ENCODE assay signal across 8 cellular contexts in genomic region chr19:55259540-55260210, GRCh38. TPM values are rescaled to one million over a fixed set of nuclear protein-coding genes. Genes with fewer than 3 reads are reported as not detected.
DNase-seq lines count a peak whose midpoint lies in the region; ATAC-seq, FAIRE-seq and TF ChIP-seq lines count a peak whose summit lies in the region.

No MANE protein-coding gene starts in this region.

- WGBS in pancreas, 2 donors = 45 to 46% methylated on average over 29 of the region's 29 CpGs

- TF ChIP-seq CTCF in GM12865 (IDR thresholded peaks at IDR 0.05; ENCODE audit: insufficient read depth, low read depth, low read length, missing control alignments) (no peak), pancreas (IDR thresholded peaks at IDR 0.05) (no peak)

- ATAC-seq in pancreas = no peak
- ATAC-seq in HG02588 (IDR thresholded peaks at IDR 0.05; ENCODE audit: unreplicated experiment) = no peak
- no peak for ATAC-seq in HG03571 (IDR thresholded peaks at IDR 0.05; ENCODE audit: unreplicated experiment)

- H3K27me3 ChIP-seq in pancreas = no peaks in the 10 kb centered on the region

- peak overlapping the region; percentile 52 for H3K4me3 ChIP-seq in GM12865 (ENCODE audit: low read depth, low read length)
- H3K4me3 ChIP-seq in pancreas = peak overlapping the region in 3 of 4 donors; percentile 13 to 99 (median 90)

- peaks cover 7 to 25% (median 8%) of the 10 kb centered on the region in 3 donors for H3K4me1 ChIP-seq in pancreas

- DNase-seq in GM12865 (ENCODE audit: low read depth) (no peak), epithelial cell of prostate (ENCODE audit: low read depth, low spot score) (no peak), pancreas (peak in 4 of 6 donors; percentile 33 to 57 (median 41)), NCI-H2196 treated with DMSO at 0.1 percent for 48 hours (lab: John Stamatoyannopoulos, UW; ENCODE audit: unreplicated experiment) (no peak), foreskin melanocyte (no peak)

- intact Hi-C loops in pancreas (cut with DNase I) = no loop called here

- FAIRE-seq in pancreas (lab: Jason Lieb, UNC) = no peak

- H3K36me3 ChIP-seq in pancreas = no peaks in the 10 kb centered on the region

- peak; percentile 67; the same call in 1 of the 2 replicates for TF ChIP-seq POLR2A in Raji (IDR thresholded peaks at IDR 0.05; ENCODE audit: insufficient read depth, low read depth, low read length)

- no peaks in the 10 kb centered on the region for H3K9me3 ChIP-seq in pancreas

- H3K27ac ChIP-seq in epithelial cell of prostate = peak overlapping the region; percentile 93
- peak overlapping the region; percentile 53 to 90 (median 74) for H3K27ac ChIP-seq in pancreas

RNA-seq across cellular contexts. Expression of gene PPP6R1, which starts 0.9 kb away (rescaled TPM):
- total RNA-seq in pancreas = 10 to 100 TPM; 15.3 to 31.4 (median 18.9) TPM
- polyA plus RNA-seq in pancreas = 10 to 100 TPM; 27.0 to 33.1 TPM

RNA-seq across cellular contexts. Expression of gene HSPBP1, which starts 20.2 kb away (rescaled TPM):
- 10 to 100 TPM in 4 of 6 donors, 1 to 10 TPM in 2; 7.0 to 16.6 (median 12.3) TPM for total RNA-seq in pancreas
- 10 to 100 TPM; 26.4 to 29.5 TPM for polyA plus RNA-seq in pancreas

RNA-seq across cellular contexts. Expression of gene BRSK1, which starts 24.1 kb away (rescaled TPM):
- 1 to 10 TPM in 3 of 6 donors, under 1 TPM in 3; 0.46 to 2.5 (median 1.1) TPM for total RNA-seq in pancreas
- polyA plus RNA-seq in pancreas = 1 to 10 TPM; 4.8 to 9.2 TPM

RNA-seq across cellular contexts. Expression of gene TMEM86B, which starts 31.1 kb away (rescaled TPM):
- total RNA-seq in pancreas = 1 to 10 TPM; 1.0 to 1.8 (median 1.5) TPM
- 10 to 100 TPM; 14.4 to 27.3 TPM for polyA plus RNA-seq in pancreas

RNA-seq across cellular contexts. Expression of gene PTPRH, which starts 50.4 kb away (rescaled TPM):
- 10 to 100 TPM in 2 of 6 donors, 1 to 10 TPM in 4; 5.1 to 15.3 (median 8.8) TPM for total RNA-seq in pancreas
- polyA plus RNA-seq in pancreas = 1 to 10 TPM; 5.8 to 8.0 TPM

Comparison
In these comparisons a context has a peak if more than half of its experiments do, and no peak if none do; other contexts are left out.
1. DNase-seq: peak in pancreas (4 of 6); none in GM12865 (single experiment), epithelial cell of prostate (single experiment), NCI-H2196 treated with DMSO at 0.1 percent for 48 hours (single experiment) and foreskin melanocyte (single experiment).